Comparison of ENCODE assay signal across 20 cellular contexts in the genomic region with DNA sequence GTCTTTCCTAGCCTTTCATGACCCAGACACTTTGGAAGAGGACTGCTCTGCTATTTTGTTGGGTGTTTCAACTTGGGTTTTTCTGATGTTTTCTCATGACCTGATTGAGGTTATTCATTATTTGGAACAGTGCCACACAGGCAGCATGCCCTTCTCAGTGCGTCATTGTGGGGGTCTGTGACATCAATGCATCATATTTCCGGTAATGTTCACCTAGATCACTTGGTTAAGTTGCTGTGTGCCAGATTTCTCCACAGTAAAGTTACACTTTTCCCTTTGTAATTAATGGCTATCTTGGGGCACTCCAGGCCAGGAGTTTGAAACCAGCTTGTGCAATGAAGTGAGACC.
A peak's percentile ranks its signal among the peaks of the same experiment; 100 is the strongest.
DNase-seq lines count a peak whose midpoint lies in the region; ATAC-seq, FAIRE-seq and TF ChIP-seq lines count a peak whose summit lies in the region.
"Had no signal": no experiment of that assay in that cellular context is flagged by ENCODE, and none has a peak within 500 bp of the region (broad histone marks: within the 10 kb centered on the region; RNA-seq: fewer than 3 reads in every experiment).

No MANE protein-coding gene starts in this region.

- H3K14ac ChIP-seq in H1 (ENCODE audit: insufficient read length), result no peak overlapping the region

- H3K9me3 ChIP-seq in H1 (ENCODE audit: insufficient read depth in 2 of 2, low read depth in 1 of 2, low read length in 1 of 2), result 0 out of 4 replicates have a peak, but pooled peaks cover 0 to 4% of the 10 kb centered on the region in 2 experiments
- no peaks in the 10 kb centered on the region for H3K9me3 ChIP-seq in tibial nerve
- H3K9me3 ChIP-seq: Peyer's patch, right lobe of liver, vagina had no signal

- no peak for TF ChIP-seq RAD21 in H1 (IDR thresholded peaks at IDR 0.05 in 1 of 2, conservative IDR thresholded peaks at IDR 0.05 in 1 of 2; ENCODE audit: low read depth in 2 of 2, low read length in 2 of 2)

- H3K18ac ChIP-seq in H1 (ENCODE audit: extremely low read depth, low read length), result no peak overlapping the region

- 100% methylated on average over 2 of the region's 2 CpGs; no CpG with 5 or more reads in 1 of the 2 experiments for WGBS in H1 (ENCODE audit: extremely low coverage in 1 of 2, insufficient coverage in 1 of 2, insufficient read length in 1 of 2, insufficient replicate concordance in 2 of 2, low coverage in 1 of 2, low lambda C conversion rate in 2 of 2, missing lambda C conversion rate in 1 of 2), 2 experiments
- 88 to 90% methylated on average over 2 of the region's 2 CpGs for WGBS in tibial nerve, 2 donors

- H2AK5ac ChIP-seq in H1 (ENCODE audit: low read depth, low read length), result no peak overlapping the region

- no peak overlapping the region for H4K5ac ChIP-seq in H1 (ENCODE audit: insufficient read length, low read depth, low read length)

- POLR2A ChIA-PET in H1 (lab: Charles Lee; ENCODE audit: partially characterized antibody), result no interaction called here

- H3K4ac ChIP-seq in H1 (replicated peaks; ENCODE audit: insufficient read length, low read depth, low read length), result no peak overlapping the region

- no peaks in the 10 kb centered on the region for H3K27me3 ChIP-seq in H1 (replicated peaks in 1 of 4; ENCODE audit: control insufficient read depth in 3 of 4, extremely low read depth in 1 of 4, insufficient read depth in 3 of 4, low read length in 3 of 4)
- H3K27me3 ChIP-seq in tibial nerve, result no peaks in the 10 kb centered on the region
- H3K27me3 ChIP-seq: Peyer's patch, right lobe of liver, vagina had no signal

- no peak overlapping the region for H3K23ac ChIP-seq in H1 (ENCODE audit: insufficient read length)

- no peak for TF ChIP-seq POLR2A in H1 (IDR thresholded peaks at IDR 0.05; ENCODE audit: control extremely low read depth in 1 of 2, low read depth in 2 of 2, low read length in 2 of 2)
- TF ChIP-seq POLR2A in tibial nerve (IDR thresholded peaks at IDR 0.05), result no peak

- TF ChIP-seq EP300 in H1 (IDR thresholded peaks at IDR 0.05; ENCODE audit: borderline replicate concordance in 1 of 2, low read depth in 2 of 2, low read length in 2 of 2), result no peak
- no peak for TF ChIP-seq EP300 in tibial nerve (IDR thresholded peaks at IDR 0.05)

- no peak for TF ChIP-seq CTCF in H1 (IDR thresholded peaks at IDR 0.05; ENCODE audit: control extremely low read depth in 1 of 3, insufficient read depth in 1 of 3, low read depth in 1 of 3, low read length in 3 of 3)
- TF ChIP-seq CTCF in tibial nerve (IDR thresholded peaks at IDR 0.05), result no peak

- DNase-seq in EH (ENCODE audit: low read depth), result peak; percentile 54
- DNase-seq in RCC 7860 (ENCODE audit: low spot score), result peak; percentile 50
- no peak for DNase-seq in H1 (ENCODE audit: low read depth in 1 of 2, low spot score in 2 of 2)
- DNase-seq in non-pigmented ciliary epithelial cell (ENCODE audit: low read depth), result peak; percentile 72
- DNase-seq in NCI-H2107 (lab: John Stamatoyannopoulos, UW), result no peak
- no peak for DNase-seq in tibial nerve (ENCODE audit: low spot score in 2 of 2)
- no peak for DNase-seq in Ammon's horn (ENCODE audit: low spot score)
- DNase-seq: activated CD8-positive, alpha-beta memory T cell treated with anti-CD3 and anti-CD28 coated beads for 24 hours; GF-D8; head of caudate nucleus; NCI-H748 treated with DMSO at 0.1 percent for 48 hours; Peyer's patch; right lobe of liver; stimulated activated CD4-positive, alpha-beta T cell treated with anti-CD3 and anti-CD28 coated beads, Interleukin-1b, Interleukin-23, amount 100 ng/mL, for 48 hours; T-cell; WERI-Rb-1 had no signal

- ATAC-seq in GM18868 (IDR thresholded peaks at IDR 0.05; ENCODE audit: unreplicated experiment), result no peak
- ATAC-seq: right lobe of liver, T-cell had no signal

- no peak overlapping the region for H2BK20ac ChIP-seq in H1 (ENCODE audit: low read length)

- H3K79me2 ChIP-seq in H1 (ENCODE audit: control insufficient read depth in 1 of 2, insufficient read depth in 2 of 2, low read length in 2 of 2), result peaks cover 0 to 21% of the 10 kb centered on the region in 2 experiments; a peak in 1 of 4 replicates

- H2BK15ac ChIP-seq in H1 (ENCODE audit: low read length), result no peak overlapping the region

- no peak overlapping the region for H2BK5ac ChIP-seq in H1 (ENCODE audit: low read depth, low read length)

- H3K36me3 ChIP-seq in H1 (ENCODE audit: control insufficient read depth in 2 of 4, insufficient read depth in 4 of 4, low read length in 3 of 4), result peaks cover 0 to 9% (median 0%) of the 10 kb centered on the region in 4 experiments; a peak in 4 of 8 replicates
- peaks cover 0 to 18% (median 0%) of the 10 kb centered on the region in 3 donors for H3K36me3 ChIP-seq in tibial nerve
- H3K36me3 ChIP-seq: right lobe of liver, vagina, WERI-Rb-1 had no signal

- CTCF ChIA-PET in H1 (lab: Charles Lee; ENCODE audit: partially characterized antibody), result interaction anchor here (1.3 to 1.4 kb wide), 2 partner anchors 27 to 29 kb away, joined by 3 read pairs; no protein-coding TSS in a partner anchor

- H2BK120ac ChIP-seq in H1 (replicated peaks; ENCODE audit: low read depth, low read length), result no peak overlapping the region

- H3K79me1 ChIP-seq in H1 (ENCODE audit: low read depth, low read length), result peaks cover 10% of the 10 kb centered on the region

- 0 out of 2 replicates have a peak overlapping the region, but pooled peaks have one; percentile 27 for H2BK12ac ChIP-seq in H1 (ENCODE audit: low read depth, low read length)

- FAIRE-seq in RCC 7860 (lab: Jason Lieb, UNC), result no peak
- FAIRE-seq in H1 (lab: Jason Lieb, UNC), result no peak
- FAIRE-seq: GM12892, islet of Langerhans had no signal

- no peak overlapping the region for H3K9ac ChIP-seq in H1 (replicated peaks in 1 of 4; ENCODE audit: extremely low read depth in 1 of 4, low read depth in 3 of 4, low read length in 3 of 4)

- H3K23me2 ChIP-seq in H1 (ENCODE audit: low read depth, low read length), result no peaks in the 10 kb centered on the region; the same call in 1 of the 2 replicates

- peaks cover 2 to 7% of the 10 kb centered on the region in 2 experiments for H4K20me1 ChIP-seq in H1 (replicated peaks in 1 of 2; ENCODE audit: control insufficient read depth in 1 of 2, insufficient read depth in 2 of 2, low read length in 2 of 2)

- no peak overlapping the region for H3K4me2 ChIP-seq in H1 (ENCODE audit: insufficient read depth in 1 of 2, low read depth in 2 of 2, low read length in 2 of 2)

- H3K4me1 ChIP-seq in H1 (replicated peaks in 1 of 4; ENCODE audit: control insufficient read depth in 3 of 4, insufficient read depth in 4 of 4, low read length in 3 of 4) (peaks cover 2 to 12% (median 7%) of the 10 kb centered on the region in 4 experiments; a peak in 5 of 7 replicates), tibial nerve (peaks cover 0 to 29% (median 5%) of the 10 kb centered on the region in 4 donors)

- no peak overlapping the region for H2AFZ ChIP-seq in H1 (ENCODE audit: low read length)

- no peak overlapping the region for H3K56ac ChIP-seq in H1 (replicated peaks; ENCODE audit: insufficient read length, low read depth, low read length)

- H3K4me3 ChIP-seq in H1 (ENCODE audit: extremely low read depth in 1 of 4, insufficient read depth in 2 of 4, low read depth in 3 of 4, low read length in 4 of 4) (no peak overlapping the region), tibial nerve (no peak overlapping the region)
- H3K4me3 ChIP-seq: Peyer's patch, right lobe of liver, vagina had no signal

- no peak overlapping the region for H4K8ac ChIP-seq in H1 (ENCODE audit: extremely low read depth, insufficient read depth, low read length)

- no peak overlapping the region for H4K91ac ChIP-seq in H1 (replicated peaks; ENCODE audit: insufficient read length, low read length)

- no peak overlapping the region for H3K27ac ChIP-seq in H1 (ENCODE audit: low read depth, low read length)
- no peak overlapping the region for H3K27ac ChIP-seq in tibial nerve
- H3K27ac ChIP-seq: right lobe of liver, vagina, WERI-Rb-1 had no signal

TF ChIP-seq in H1, 55 proteins besides CTCF, POLR2A, EP300 and RAD21:
- no peak for TF ChIP-seq SP2 (IDR thresholded peaks at IDR 0.05; ENCODE audit: low read length)
- TF ChIP-seq YY1 (IDR thresholded peaks at IDR 0.05; ENCODE audit: low read depth, low read length), result no peak
- no peak for TF ChIP-seq NANOG (IDR thresholded peaks at IDR 0.05; ENCODE audit: insufficient read depth, low read depth, low read length, poor library complexity, severe bottlenecking)
- TF ChIP-seq SAP30 (IDR thresholded peaks at IDR 0.05; ENCODE audit: insufficient read depth, insufficient replicate concordance, low read length), result no peak
- TF ChIP-seq CBX8 (IDR thresholded peaks at IDR 0.05; ENCODE audit: borderline replicate concordance, low read depth, low read length), result no peak
- no peak for TF ChIP-seq EGR1 (IDR thresholded peaks at IDR 0.05; ENCODE audit: borderline replicate concordance, low read depth, low read length)
- no peak for TF ChIP-seq BCL11A (IDR thresholded peaks at IDR 0.05; ENCODE audit: low read depth in 2 of 2, low read length in 2 of 2)
- no peak for TF ChIP-seq FOSL1 (IDR thresholded peaks at IDR 0.05; ENCODE audit: insufficient read depth, low read depth, low read length)
- TF ChIP-seq HDAC2 (IDR thresholded peaks at IDR 0.05; ENCODE audit: borderline replicate concordance in 1 of 2, low read depth in 2 of 2, low read length in 2 of 2), result no peak
- no peak for TF ChIP-seq SRF (IDR thresholded peaks at IDR 0.05; ENCODE audit: low read depth, low read length)
- TF ChIP-seq EZH2 (IDR thresholded peaks at IDR 0.05; ENCODE audit: low read depth, low read length, severe bottlenecking), result no peak

Comparison
In these comparisons a context has a peak if more than half of its experiments do, and no peak if none do; other contexts are left out.
1. DNase-seq: peak in EH (single experiment), RCC 7860 (single experiment) and non-pigmented ciliary epithelial cell (single experiment); none in H1 (0 of 2), NCI-H2107 (single experiment), tibial nerve (0 of 2) and Ammon's horn (single experiment).